In genomic region chrX:9534686-9535085, GRCh38 we compare ENCODE assay signal across 11 cellular contexts.
A peak's percentile ranks its signal among the peaks of the same experiment; 100 is the strongest.
DNase-seq lines count a peak whose midpoint lies in the region; ATAC-seq and TF ChIP-seq lines count a peak whose summit lies in the region.
"Had no signal": no experiment of that assay in that cellular context is flagged by ENCODE, and none has a peak within 500 bp of the region (broad histone marks: within the 10 kb centered on the region; RNA-seq: fewer than 3 reads in every experiment).

No MANE protein-coding gene starts in this region.

- peaks cover 55% of the 10 kb centered on the region for H3K4me1 ChIP-seq in BLaER1
- peaks cover 31% of the 10 kb centered on the region for H3K4me1 ChIP-seq in Loucy (ENCODE audit: insufficient read depth, low read length, poor library complexity, severe bottlenecking)
- peaks cover 13% of the 10 kb centered on the region for H3K4me1 ChIP-seq in body of pancreas

- H3K79me2 ChIP-seq in Loucy (ENCODE audit: insufficient read depth, low read length): peaks cover 3% of the 10 kb centered on the region; the same call in 1 of the 2 replicates

- ATAC-seq in body of pancreas: no peak

- H3K27me3 Mint-ChIP-seq in neural crest cell (ENCODE audit: low read depth): no peaks in the 10 kb centered on the region

- H3K27ac ChIP-seq in BLaER1 (peak overlapping the region; percentile 39; the same call in 1 of the 2 replicates), body of pancreas (no peak overlapping the region)

- peaks cover 4% of the 10 kb centered on the region for H3K9me3 Mint-ChIP-seq in neural crest cell

- no peak overlapping the region for H3K4me3 Mint-ChIP-seq in neural crest cell

- H3K9me3 ChIP-seq in BLaER1: peaks cover 8% of the 10 kb centered on the region; the same call in 1 of the 2 replicates
- no peaks in the 10 kb centered on the region for H3K9me3 ChIP-seq in Loucy (ENCODE audit: insufficient read depth, low read depth, low read length)
- no peaks in the 10 kb centered on the region for H3K9me3 ChIP-seq in body of pancreas

- no peak for TF ChIP-seq POLR2A in body of pancreas (IDR thresholded peaks at IDR 0.05)

- DNase-seq in dedifferentiated amniotic fluid mesenchymal stem cell (ENCODE audit: extremely low spot score): peak; percentile 23
- DNase-seq in neural crest cell (ENCODE audit: low read depth, low spot score): no peak
- DNase-seq in body of pancreas: no peak
- no peak for DNase-seq in HCEC 1CT
- no peak for DNase-seq in effector CD8-positive, alpha-beta T cell (lab: John Stamatoyannopoulos, UW)
- no peak for DNase-seq in GM10266 (ENCODE audit: extremely low spot score)
- DNase-seq: activated CD8-positive, alpha-beta memory T cell treated with anti-CD3 and anti-CD28 coated beads, Interleukin-2, amount 50 U/mL, for 4 hours; retina; trophoblast cell had no signal

- H3K4me3 ChIP-seq in BLaER1 (0 out of 2 replicates have a peak overlapping the region, but pooled peaks have one; percentile 10), Loucy (ENCODE audit: low read length, poor library complexity, severe bottlenecking) (no peak overlapping the region), body of pancreas (no peak overlapping the region)

- peak overlapping the region; percentile 90 for H3K27ac Mint-ChIP-seq in neural crest cell (ENCODE audit: unreplicated experiment)

- no peaks in the 10 kb centered on the region for H3F3A ChIP-seq in Loucy (ENCODE audit: low read depth)

- peaks cover 98% of the 10 kb centered on the region for H4K20me1 ChIP-seq in BLaER1
- H4K20me1 ChIP-seq in Loucy (ENCODE audit: insufficient read depth, low read length, poor library complexity, severe bottlenecking): peaks cover 9% of the 10 kb centered on the region

- H3K27me3 ChIP-seq in BLaER1 (no peaks in the 10 kb centered on the region), Loucy (ENCODE audit: insufficient read depth, low read length, poor library complexity, severe bottlenecking) (no peaks in the 10 kb centered on the region), body of pancreas (no peaks in the 10 kb centered on the region)

- H3K36me3 ChIP-seq in BLaER1 (peaks cover 6% of the 10 kb centered on the region), Loucy (ENCODE audit: insufficient read depth, low read length) (no peaks in the 10 kb centered on the region), body of pancreas (replicated peaks in 1 of 2; ENCODE audit: insufficient read depth in 1 of 2, low read depth in 2 of 2) (no peaks in the 10 kb centered on the region)

- TF ChIP-seq CTCF in Loucy (conservative IDR thresholded peaks at IDR 0.05; ENCODE audit: low read length): no peak
- no peak for TF ChIP-seq CTCF in neural crest cell (conservative IDR thresholded peaks at IDR 0.05)
- TF ChIP-seq CTCF in body of pancreas (IDR thresholded peaks at IDR 0.05): no peak
- TF ChIP-seq CTCF in GM10266 (IDR thresholded peaks at IDR 0.05; ENCODE audit: control insufficient read depth, insufficient read depth, low read depth, missing control alignments): no peak

- peak overlapping the region; percentile 75 for H3K4me2 ChIP-seq in BLaER1
- peak overlapping the region; percentile 59 for H3K4me2 ChIP-seq in Loucy (ENCODE audit: low read depth, low read length, poor library complexity, severe bottlenecking)

- peaks cover 14% of the 10 kb centered on the region for H3K36me3 Mint-ChIP-seq in neural crest cell (ENCODE audit: low read depth)

- WGBS in body of pancreas, 2 donors: 70 to 78% methylated on average over 3 of the region's 3 CpGs

- no peaks in the 10 kb centered on the region for H3K9me2 ChIP-seq in Loucy (replicated peaks; ENCODE audit: low read depth, low read length)

- peaks cover 52% of the 10 kb centered on the region for H3K4me1 Mint-ChIP-seq in neural crest cell

- intact Hi-C loops in body of pancreas (cut with DNase I): no loop called here

- H3K9ac ChIP-seq in BLaER1: peak overlapping the region; percentile 65; the same call in 1 of the 2 replicates
- no peak overlapping the region for H3K9ac ChIP-seq in Loucy (ENCODE audit: low read depth, low read length, poor library complexity, severe bottlenecking)

- H2AFZ ChIP-seq in Loucy (ENCODE audit: low read length): no peak overlapping the region
